10 cellular contexts compared by ENCODE assay signal in the genomic region with DNA sequence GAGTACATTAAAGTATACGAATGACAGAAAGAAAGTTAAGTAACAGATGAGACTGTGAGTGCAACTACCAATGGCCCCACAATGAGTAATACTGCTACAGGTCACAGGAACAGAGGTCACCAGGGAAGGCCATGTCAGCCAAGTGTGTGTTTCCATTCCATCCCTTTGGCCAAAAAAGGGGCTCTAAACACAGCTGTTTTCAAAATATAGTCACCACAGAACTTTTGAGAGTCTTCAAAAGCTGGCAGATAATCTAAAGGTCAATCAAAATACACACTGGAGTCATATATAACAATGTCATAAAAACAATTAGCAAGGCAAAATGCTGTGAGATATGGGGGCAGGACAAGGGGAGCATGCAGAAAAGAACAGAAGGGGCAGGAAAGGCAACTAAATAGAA. TPM values are rescaled to one million over a fixed set of nuclear protein-coding genes. Genes with fewer than 3 reads are reported as not detected.
A peak's percentile ranks its signal among the peaks of the same experiment; 100 is the strongest.
DNase-seq lines count a peak whose midpoint lies in the region; ATAC-seq, FAIRE-seq and TF ChIP-seq lines count a peak whose summit lies in the region.
"Had no signal": no experiment of that assay in that cellular context is flagged by ENCODE, and none has a peak within 500 bp of the region (broad histone marks: within the 10 kb centered on the region; RNA-seq: fewer than 3 reads in every experiment).

No MANE protein-coding gene starts in this region.

- H3K36me3 Mint-ChIP-seq in CD8-positive, alpha-beta memory T cell = peaks cover 0 to 25% (median 7%) of the 10 kb centered on the region in 3 donors
- H3K36me3 Mint-ChIP-seq in CD14-positive monocyte (peaks cover 14 to 17% of the 10 kb centered on the region in 2 donors), endothelial cell (ENCODE audit: low read depth, unreplicated experiment) (no peaks in the 10 kb centered on the region)

- TF ChIP-seq POLR2A in endothelial cell of umbilical vein (IDR thresholded peaks at IDR 0.05; ENCODE audit: low read depth, low read length) = no peak

- no peak overlapping the region for H3K27ac ChIP-seq in CD8-positive, alpha-beta memory T cell (ENCODE audit: low read depth, low read length)
- no peak overlapping the region for H3K27ac ChIP-seq in endothelial cell of umbilical vein (ENCODE audit: insufficient read depth, low read depth, low read length)
- H3K27ac ChIP-seq: epithelial cell of prostate had no signal

- FAIRE-seq in endothelial cell of umbilical vein (lab: Jason Lieb, UNC) = no peak

- POLR2A ChIA-PET in CD8-positive, alpha-beta memory T cell (lab: Charles Lee) = interaction anchor here (1.4 kb wide), 1 partner anchor 10 kb away, joined by 4 read pairs; a partner anchor contains a TSS
- POLR2A ChIA-PET in endothelial cell of umbilical vein (lab: Charles Lee) = interaction anchor here (0.7 kb wide), 1 partner anchor 8 kb away, joined by 6 read pairs; no protein-coding TSS in a partner anchor

- intact Hi-C loops in endothelial cell of umbilical vein (cut with micrococcal nuclease) = loop anchor here (2.0 kb wide), 1 partner anchor 40 kb away; no protein-coding TSS in a partner anchor
- intact Hi-C loops in CD14-positive monocyte (cut with micrococcal nuclease) = no loop called here

- H3K4me1 Mint-ChIP-seq in CD8-positive, alpha-beta memory T cell = peaks cover 71 to 93% (median 88%) of the 10 kb centered on the region in 3 donors
- H3K4me1 Mint-ChIP-seq in CD14-positive monocyte = peaks cover 33% of the 10 kb centered on the region
- peaks cover 15% of the 10 kb centered on the region for H3K4me1 Mint-ChIP-seq in endothelial cell (ENCODE audit: unreplicated experiment)

- H3K36me3 ChIP-seq in CD8-positive, alpha-beta memory T cell (ENCODE audit: insufficient read depth, low read length) = no peaks in the 10 kb centered on the region
- no peaks in the 10 kb centered on the region for H3K36me3 ChIP-seq in endothelial cell of umbilical vein (ENCODE audit: control insufficient read depth in 2 of 2, extremely low read depth in 1 of 2, insufficient read depth in 2 of 2, low read length in 2 of 2)

- no peak overlapping the region for H2AFZ ChIP-seq in endothelial cell of umbilical vein (ENCODE audit: low read depth, low read length)

- no peak overlapping the region for H3K9ac ChIP-seq in endothelial cell of umbilical vein (replicated peaks; ENCODE audit: extremely low read depth, insufficient read depth, low read length)

- TF ChIP-seq CTCF in endothelial cell of umbilical vein (IDR thresholded peaks at IDR 0.05; ENCODE audit: extremely low read depth in 1 of 2, insufficient read depth in 1 of 2, low read depth in 1 of 2, low read length in 2 of 2) = no peak
- no peak for TF ChIP-seq CTCF in CD14-positive monocyte (IDR thresholded peaks at IDR 0.05)
- no peak for TF ChIP-seq CTCF in endothelial cell (IDR thresholded peaks at IDR 0.05; ENCODE audit: unreplicated experiment)

- no peak overlapping the region for H3K4me3 ChIP-seq in CD8-positive, alpha-beta memory T cell (ENCODE audit: low read length)
- H3K4me3 ChIP-seq in endothelial cell of umbilical vein (replicated peaks in 1 of 3; ENCODE audit: insufficient read depth in 1 of 3, low read depth in 1 of 3, low read length in 3 of 3) = no peak overlapping the region

- ATAC-seq in GM19395 (IDR thresholded peaks at IDR 0.05; ENCODE audit: unreplicated experiment) = peak; percentile 92
- ATAC-seq in HG03103 (IDR thresholded peaks at IDR 0.05; ENCODE audit: low read depth, unreplicated experiment) = peak; percentile 91
- no peak for ATAC-seq in esophagus mucosa

- no peak overlapping the region for H3K4me2 ChIP-seq in endothelial cell of umbilical vein (ENCODE audit: insufficient read depth, low read length)

- H3K9me3 Mint-ChIP-seq in CD8-positive, alpha-beta memory T cell = no peaks in the 10 kb centered on the region
- H3K9me3 Mint-ChIP-seq in CD14-positive monocyte = peaks cover 0 to under 1% (median 0%) of the 10 kb centered on the region in 7 donors
- no peaks in the 10 kb centered on the region for H3K9me3 Mint-ChIP-seq in endothelial cell (ENCODE audit: unreplicated experiment)

- H3K79me2 ChIP-seq in endothelial cell of umbilical vein (ENCODE audit: control insufficient read depth, insufficient read depth, low read length) = peaks cover 27% of the 10 kb centered on the region

- H3K4me3 Mint-ChIP-seq in CD8-positive, alpha-beta memory T cell = peak overlapping the region in 3 of 7 donors; percentile 1 to 40 (median 35)
- H3K4me3 Mint-ChIP-seq in CD14-positive monocyte = no peak overlapping the region
- no peak overlapping the region for H3K4me3 Mint-ChIP-seq in endothelial cell (ENCODE audit: unreplicated experiment)

- H3K4me1 ChIP-seq in CD8-positive, alpha-beta memory T cell (ENCODE audit: insufficient read depth, low read length) = peaks cover 71% of the 10 kb centered on the region
- H3K4me1 ChIP-seq in endothelial cell of umbilical vein (ENCODE audit: control insufficient read depth, extremely low read depth, insufficient read depth, low read length) = peaks cover 18% of the 10 kb centered on the region

- no peaks in the 10 kb centered on the region for H3K9me3 ChIP-seq in CD8-positive, alpha-beta memory T cell (ENCODE audit: low read length)
- H3K9me3 ChIP-seq in endothelial cell of umbilical vein (replicated peaks; ENCODE audit: control insufficient read depth, insufficient read depth, low read length) = no peaks in the 10 kb centered on the region

- dilution Hi-C loops in endothelial cell of umbilical vein (cut with MboI; ENCODE audit: extremely low pct_ligation_motif_present, low sequenced_read_pairs) = no loop called here

- no TSS peak for BruUV-seq in endothelial cell of umbilical vein (replicated peaks; lab: Mats Ljungman, UMichigan)

- no peaks in the 10 kb centered on the region for H3K27me3 ChIP-seq in CD8-positive, alpha-beta memory T cell (ENCODE audit: insufficient read depth, low read length, poor library complexity, severe bottlenecking)
- no peaks in the 10 kb centered on the region for H3K27me3 ChIP-seq in endothelial cell of umbilical vein (ENCODE audit: control insufficient read depth in 2 of 2, insufficient read depth in 2 of 2, low read length in 2 of 2)

- H3K27ac Mint-ChIP-seq in CD8-positive, alpha-beta memory T cell = peak overlapping the region in 6 of 8 donors; percentile 2 to 91 (median 47)
- peak overlapping the region in 2 of 7 donors; percentile 35 to 71 for H3K27ac Mint-ChIP-seq in CD14-positive monocyte
- H3K27ac Mint-ChIP-seq in endothelial cell (ENCODE audit: unreplicated experiment) = no peak overlapping the region

- H4K20me1 ChIP-seq in endothelial cell of umbilical vein (replicated peaks; ENCODE audit: control insufficient read depth, extremely low read depth, insufficient read depth, low read length) = peaks cover 29% of the 10 kb centered on the region

- DNase-seq in CD8-positive, alpha-beta memory T cell = no peak
- DNase-seq in endothelial cell of umbilical vein (ENCODE audit: low read depth, low spot score) (peak; percentile 42), CD14-positive monocyte (ENCODE audit: low spot score) (no peak), endothelial cell (ENCODE audit: low spot score) (no peak), CD1c-positive myeloid dendritic cell (ENCODE audit: extremely low spot score) (no peak)
- DNase-seq: MM.1S had no signal

- CTCF ChIA-PET in CD8-positive, alpha-beta memory T cell (lab: Charles Lee) = interaction anchor here (1.9 kb wide), 1 partner anchor 8 kb away, joined by 8 read pairs; no protein-coding TSS in a partner anchor
- CTCF ChIA-PET in endothelial cell of umbilical vein (lab: Charles Lee) = interaction anchor here (1.0 to 1.4 kb wide), 4 partner anchors 10 to 84 kb away, joined by 3 to 4 read pairs (median 3); a partner anchor contains a TSS

- no peaks in the 10 kb centered on the region for H3K27me3 Mint-ChIP-seq in CD8-positive, alpha-beta memory T cell
- peaks cover 0 to 1% (median 0%) of the 10 kb centered on the region in 3 donors for H3K27me3 Mint-ChIP-seq in CD14-positive monocyte (ENCODE audit: low read depth in 3 of 3)
- no peaks in the 10 kb centered on the region for H3K27me3 Mint-ChIP-seq in endothelial cell (ENCODE audit: unreplicated experiment)

- no peaks in the 10 kb centered on the region for H3K9me1 ChIP-seq in endothelial cell of umbilical vein (replicated peaks; ENCODE audit: control insufficient read depth, extremely low read depth, insufficient read depth, low read length)

TF ChIP-seq in endothelial cell of umbilical vein, 7 proteins besides CTCF, POLR2A, EP300 and RAD21:
- TF ChIP-seq JUN (IDR thresholded peaks at IDR 0.05; ENCODE audit: borderline replicate concordance, insufficient read depth, insufficient read length, low read depth) = no peak
- no peak for TF ChIP-seq EZH2 (IDR thresholded peaks at IDR 0.05; ENCODE audit: borderline replicate concordance, low read depth, low read length, severe bottlenecking)
- peak; percentile 43 for TF ChIP-seq FOS (IDR thresholded peaks at IDR 0.05; ENCODE audit: borderline replicate concordance, insufficient read depth, low read length)
- no peak for TF ChIP-seq POLR2AphosphoS5 (IDR thresholded peaks at IDR 0.05; ENCODE audit: insufficient read depth, low read depth, low read length)
- TF ChIP-seq, protein P1, sequence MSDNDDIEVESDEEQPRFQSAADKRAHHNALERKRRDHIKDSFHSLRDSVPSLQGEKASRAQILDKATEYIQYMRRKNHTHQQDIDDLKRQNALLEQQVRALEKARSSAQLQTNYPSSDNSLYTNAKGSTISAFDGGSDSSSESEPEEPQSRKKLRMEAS (IDR thresholded peaks at IDR 0.05; ENCODE audit: insufficient read depth, insufficient read length) = no peak
- no peak for TF ChIP-seq MYC (IDR thresholded peaks at IDR 0.05; ENCODE audit: low read depth, low read length)
- no peak for TF ChIP-seq GATA2 (IDR thresholded peaks at IDR 0.05; ENCODE audit: insufficient read depth, insufficient read length, low read depth, low read length)

RNA-seq across cellular contexts. Expression of a gene that starts 10.2 kb away (rescaled TPM):
- 10 to 100 TPM; 51.5 to 51.6 TPM for total RNA-seq in CD8-positive, alpha-beta memory T cell
- polyA plus RNA-seq in CD8-positive, alpha-beta memory T cell = 7.5 TPM
- total RNA-seq in endothelial cell of umbilical vein (30.0 and 32.6 TPM in 2 replicates), endothelial cell (ENCODE audit: unreplicated experiment) (37.7 TPM), esophagus mucosa (21.8 TPM)
- polyA plus RNA-seq in endothelial cell of umbilical vein (7.4 and 8.2 TPM in 2 replicates), CD14-positive monocyte (1 to 10 TPM; 1.1 to 2.1 TPM)
- polyA plus RNA-seq in endothelial cell of umbilical vein (2011; cell fraction: cytosol; rRNA removed) = 6.4 and 6.6 TPM in 2 replicates
- 31.8 and 33.6 TPM in 2 replicates for polyA plus RNA-seq in endothelial cell of umbilical vein (2011; cell fraction: nucleus; rRNA removed)
- polyA plus RNA-seq in endothelial cell of umbilical vein (2012) = 13.1 and 17.5 TPM in 2 replicates
- 32.7 and 45.0 TPM in 2 replicates for polyA minus RNA-seq in endothelial cell of umbilical vein
- 18.1 TPM for polyA minus RNA-seq in endothelial cell of umbilical vein (2011; cell fraction: cytosol; rRNA and poly(A)+ RNA removed)
- polyA minus RNA-seq in endothelial cell of umbilical vein (2011; cell fraction: nucleus; rRNA and poly(A)+ RNA removed) = 66.6 and 101 TPM in 2 replicates
